Comparison of ENCODE assay signal across 10 cellular contexts in the genomic region with DNA sequence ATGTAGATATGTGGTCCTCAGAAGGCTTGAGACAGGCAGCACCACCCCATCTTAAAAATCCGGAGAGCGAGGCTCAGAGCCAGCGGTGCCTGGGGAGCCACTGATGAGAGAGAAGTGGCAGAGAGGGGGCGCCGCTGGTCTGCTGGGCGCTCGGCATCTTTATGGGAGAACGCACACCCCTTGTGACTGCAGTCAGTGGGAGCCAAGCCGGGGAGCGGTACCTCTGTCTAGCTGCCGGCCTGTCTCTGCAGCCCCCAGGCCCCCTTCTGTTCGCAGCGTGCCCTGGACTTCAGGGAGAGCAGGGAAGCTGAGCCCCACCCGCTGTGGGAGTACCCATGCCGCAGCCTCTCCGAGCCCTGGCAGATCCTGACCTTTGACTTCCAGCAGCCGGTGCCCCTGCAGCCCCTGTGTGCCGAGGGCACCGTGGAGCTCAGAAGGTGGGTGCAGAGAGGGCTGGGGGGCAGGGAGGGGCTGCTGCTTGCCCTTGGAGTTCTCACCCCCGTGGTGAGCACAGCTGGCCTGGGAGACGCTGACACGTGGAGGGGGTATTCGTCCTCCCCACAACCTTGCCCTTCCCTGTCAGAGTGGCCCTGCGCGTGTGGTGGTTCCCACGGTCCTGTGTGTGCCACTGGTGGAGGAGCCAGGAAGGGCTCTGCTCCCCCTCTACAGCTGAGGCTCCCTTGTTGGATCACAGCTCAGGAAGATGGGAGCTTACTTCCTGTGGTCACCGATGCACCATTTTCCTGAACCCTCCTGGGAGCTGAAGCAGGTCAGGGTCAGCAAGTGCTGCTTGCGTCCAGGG. TPM values are rescaled to one million over a fixed set of nuclear protein-coding genes. Genes with fewer than 3 reads are reported as not detected.
DNase-seq lines count a peak whose midpoint lies in the region; ATAC-seq and TF ChIP-seq lines count a peak whose summit lies in the region.
"Had no signal": no experiment of that assay in that cellular context is flagged by ENCODE, and none has a peak within 500 bp of the region (broad histone marks: within the 10 kb centered on the region; RNA-seq: fewer than 3 reads in every experiment).

No MANE protein-coding gene starts in this region.

- TF ChIP-seq CTCF in choroid plexus epithelial cell (conservative IDR thresholded peaks at IDR 0.05; ENCODE audit: low read depth, low read length) (peak; percentile 30), suprapubic skin (IDR thresholded peaks at IDR 0.05) (no peak)

- H3K27ac Mint-ChIP-seq in stimulated activated naive CD8-positive, alpha-beta T cell treated with anti-CD3 and anti-CD28 coated beads, Interleukin-15, amount 100 ng/mL, for 72 hours = peak overlapping the region in 1 of 2 donors; percentile 21
- no peak overlapping the region for H3K27ac Mint-ChIP-seq in stimulated activated memory B cell treated with anti-CD40 and anti-IgM and Interleukin-4, amounts not matched to agents 10 μg/mL and 1 μg/mL and 100 μg/mL, for 72 hours
- H3K27ac Mint-ChIP-seq: nephron had no signal

- WGBS in thymus = 54% methylated on average over 28 of the region's 28 CpGs
- WGBS in suprapubic skin = 88% methylated on average over 18 of the region's 28 CpGs

- H3K36me3 ChIP-seq in thymus (ENCODE audit: control insufficient read depth, insufficient read depth) (peaks cover 62% of the 10 kb centered on the region), suprapubic skin (peaks cover 86% of the 10 kb centered on the region)

- H3K4me3 ChIP-seq in choroid plexus epithelial cell (ENCODE audit: low read depth, low read length) (no peak overlapping the region), thymus (ENCODE audit: low read length) (peak overlapping the region; percentile 32), suprapubic skin (no peak overlapping the region)

- H3K9me3 Mint-ChIP-seq in stimulated activated naive CD8-positive, alpha-beta T cell treated with anti-CD3 and anti-CD28 coated beads, Interleukin-15, amount 100 ng/mL, for 72 hours = no peaks in the 10 kb centered on the region
- no peaks in the 10 kb centered on the region for H3K9me3 Mint-ChIP-seq in stimulated activated memory B cell treated with anti-CD40 and anti-IgM and Interleukin-4, amounts not matched to agents 10 μg/mL and 1 μg/mL and 100 μg/mL, for 72 hours
- H3K9me3 Mint-ChIP-seq: nephron had no signal

- H3K4me1 ChIP-seq in thymus (ENCODE audit: control insufficient read depth, insufficient read depth, low read length) (peaks cover 29% of the 10 kb centered on the region), suprapubic skin (peaks cover 8% of the 10 kb centered on the region)

- H3K27me3 Mint-ChIP-seq in stimulated activated naive CD8-positive, alpha-beta T cell treated with anti-CD3 and anti-CD28 coated beads, Interleukin-15, amount 100 ng/mL, for 72 hours = no peaks in the 10 kb centered on the region
- H3K27me3 Mint-ChIP-seq in stimulated activated memory B cell treated with anti-CD40 and anti-IgM and Interleukin-4, amounts not matched to agents 10 μg/mL and 1 μg/mL and 100 μg/mL, for 72 hours = no peaks in the 10 kb centered on the region

- peak overlapping the region; percentile 12 to 75 for H3K4me3 Mint-ChIP-seq in stimulated activated naive CD8-positive, alpha-beta T cell treated with anti-CD3 and anti-CD28 coated beads, Interleukin-15, amount 100 ng/mL, for 72 hours
- H3K4me3 Mint-ChIP-seq in stimulated activated memory B cell treated with anti-CD40 and anti-IgM and Interleukin-4, amounts not matched to agents 10 μg/mL and 1 μg/mL and 100 μg/mL, for 72 hours = no peak overlapping the region
- H3K4me3 Mint-ChIP-seq: nephron had no signal

- ATAC-seq in stimulated activated naive CD8-positive, alpha-beta T cell treated with anti-CD3 and anti-CD28 coated beads, Interleukin-15, amount 100 ng/mL, for 72 hours = peak; percentile 11
- ATAC-seq in stimulated activated naive CD8-positive, alpha-beta T cell treated with anti-CD3 and anti-CD28 coated beads, Interleukin-15, Interleukin-2, amounts not matched to agents 100 U/mL and 50 U/mL, for 24 hours = no peak
- ATAC-seq in HG03457 (IDR thresholded peaks at IDR 0.05; ENCODE audit: unreplicated experiment) = peak; percentile 8
- no peak for ATAC-seq in stimulated activated memory B cell treated with anti-CD40 and anti-IgM and Interleukin-4, amounts not matched to agents 10 μg/mL and 1 μg/mL and 100 μg/mL, for 72 hours

- H3K27me3 ChIP-seq in thymus (ENCODE audit: control insufficient read depth, insufficient read depth) (no peaks in the 10 kb centered on the region), suprapubic skin (no peaks in the 10 kb centered on the region)

- H3K27ac ChIP-seq in thymus (ENCODE audit: low read depth) (no peak overlapping the region), suprapubic skin (no peak overlapping the region)

- no peak for DNase-seq in stimulated activated naive CD8-positive, alpha-beta T cell treated with anti-CD3 and anti-CD28 coated beads, Interleukin-15, amount 100 ng/mL, for 72 hours
- no peak for DNase-seq in stimulated activated naive CD8-positive, alpha-beta T cell treated with anti-CD3 and anti-CD28 coated beads, Interleukin-15, Interleukin-2, amounts not matched to agents 100 U/mL and 50 U/mL, for 24 hours
- DNase-seq in choroid plexus epithelial cell (ENCODE audit: low read depth) (no peak), suprapubic skin (ENCODE audit: low spot score in 2 of 2) (no peak), superior temporal gyrus (ENCODE audit: extremely low spot score) (no peak)
- DNase-seq: NCI-H526 treated with DMSO at 0.1 percent for 48 hours had no signal

- no peak for TF ChIP-seq EP300 in suprapubic skin (IDR thresholded peaks at IDR 0.05)

- H3K36me3 Mint-ChIP-seq in stimulated activated memory B cell treated with anti-CD40 and anti-IgM and Interleukin-4, amounts not matched to agents 10 μg/mL and 1 μg/mL and 100 μg/mL, for 72 hours = peaks cover 77% of the 10 kb centered on the region

- H3K4me1 Mint-ChIP-seq in stimulated activated naive CD8-positive, alpha-beta T cell treated with anti-CD3 and anti-CD28 coated beads, Interleukin-15, amount 100 ng/mL, for 72 hours = peaks cover 46% of the 10 kb centered on the region
- peaks cover 26% of the 10 kb centered on the region for H3K4me1 Mint-ChIP-seq in stimulated activated memory B cell treated with anti-CD40 and anti-IgM and Interleukin-4, amounts not matched to agents 10 μg/mL and 1 μg/mL and 100 μg/mL, for 72 hours

- TF ChIP-seq POLR2A in suprapubic skin (IDR thresholded peaks at IDR 0.05) = no peak

- H3K9me3 ChIP-seq in thymus (ENCODE audit: control insufficient read depth) (no peaks in the 10 kb centered on the region), suprapubic skin (no peaks in the 10 kb centered on the region)

RNA-seq across cellular contexts. Expression of a gene that starts 44.8 kb away (rescaled TPM):
- 65.5 TPM for polyA plus RNA-seq in thymus
- total RNA-seq in suprapubic skin = 100 to 1,000 TPM in 1 of 4 donors, 10 to 100 TPM in 3; 38.8 to 101 (median 69.9) TPM

RNA-seq across cellular contexts. Expression of a gene that starts 44.9 kb away (rescaled TPM):
- polyA plus RNA-seq in thymus = 12.8 TPM
- 10 to 100 TPM in 2 of 4 donors, 1 to 10 TPM in 2; 8.8 to 18.1 (median 10.1) TPM for total RNA-seq in suprapubic skin

Comparison
In these comparisons a context has a peak if more than half of its experiments do, and no peak if none do; other contexts are left out.
1. ATAC-seq: peak in stimulated activated naive CD8-positive, alpha-beta T cell treated with anti-CD3 and anti-CD28 coated beads, Interleukin-15, amount 100 ng/mL, for 72 hours (single experiment) and HG03457 (single experiment); none in stimulated activated naive CD8-positive, alpha-beta T cell treated with anti-CD3 and anti-CD28 coated beads, Interleukin-15, Interleukin-2, amounts not matched to agents 100 U/mL and 50 U/mL, for 24 hours (single experiment) and stimulated activated memory B cell treated with anti-CD40 and anti-IgM and Interleukin-4, amounts not matched to agents 10 μg/mL and 1 μg/mL and 100 μg/mL, for 72 hours (single experiment).